In genomic region chr21:37300114-37300746, GRCh38 we compare ENCODE assay signal across 25 cellular contexts.
"Had no signal": no experiment of that assay in that cellular context is flagged by ENCODE, and none has a peak within 500 bp of the region (broad histone marks: within the 10 kb centered on the region; RNA-seq: fewer than 3 reads in every experiment).

No MANE protein-coding gene starts in this region.

- H3K27ac ChIP-seq: ascending aorta, breast epithelium, cardiac muscle cell, colonic mucosa, epithelial cell of prostate had no signal

- H3K9me3 ChIP-seq: ascending aorta, breast epithelium, colonic mucosa had no signal

- H3K4me3 ChIP-seq: ascending aorta, breast epithelium, cardiac muscle cell, colonic mucosa had no signal

- H3K4me1 ChIP-seq: ascending aorta, breast epithelium, colonic mucosa had no signal

- H3K36me3 ChIP-seq: ascending aorta, breast epithelium, cardiac muscle cell, colonic mucosa had no signal

- ATAC-seq: activated CD4-positive, alpha-beta T cell treated with anti-CD3 and anti-CD28 coated beads for 36 hours; activated CD8-positive, alpha-beta memory T cell treated with anti-CD3 and anti-CD28 coated beads, Interleukin-2, amount 10 ng/mL, durations not matched to agents 7 days and 5 days; activated CD8-positive, alpha-beta T cell treated with anti-CD3 and anti-CD28 coated beads, Interleukin-2, amount 10 ng/mL, durations not matched to agents 7 days and 5 days; activated naive CD4-positive, alpha-beta T cell treated with anti-CD3 and anti-CD28 coated beads, Interleukin-2, amount 50 U/mL, for 72 hours; activated T-cell treated with anti-CD3 and anti-CD28 coated beads, Interleukin-2, amount 50 U/mL, for 72 hours had no signal

- H3K27me3 ChIP-seq: ascending aorta, breast epithelium, cardiac muscle cell, colonic mucosa had no signal

- DNase-seq: activated CD4-positive, alpha-beta memory T cell treated with anti-CD3 and anti-CD28 coated beads for 36 hours; activated CD4-positive, alpha-beta T cell treated with anti-CD3 and anti-CD28 coated beads for 36 hours; activated CD4-positive, alpha-beta T cell treated with anti-CD3 and anti-CD28 coated beads, Interleukin-2, amount 10 ng/mL, durations not matched to agents 24 days and 14 days; activated CD4-positive, CD25-positive, alpha-beta regulatory T cell; activated CD4-positive, CD25-positive, alpha-beta regulatory T cell treated with anti-CD3 and anti-CD28 coated beads, Interleukin-2, amount 50 U/mL, for 72 hours; activated CD8-positive, alpha-beta memory T cell treated with anti-CD3 and anti-CD28 coated beads, Interleukin-2, amount 10 ng/mL, durations not matched to agents 7 days and 5 days; activated CD8-positive, alpha-beta memory T cell treated with anti-CD3 and anti-CD28 coated beads, Interleukin-2, amount 50 U/mL, for 4 hours; activated CD8-positive, alpha-beta T cell treated with anti-CD3 and anti-CD28 coated beads, Interleukin-2, amount 10 ng/mL, durations not matched to agents 7 days and 5 days; activated gamma-delta T cell; activated naive CD4-positive, alpha-beta T cell; activated naive CD4-positive, alpha-beta T cell treated with anti-CD3 and anti-CD28 coated beads, Interleukin-2, amount 10 ng/mL, durations not matched to agents 7 days and 5 days; activated naive CD8-positive, alpha-beta T cell treated with anti-CD3 and anti-CD28 coated beads, Interleukin-2, amount 10 ng/mL, durations not matched to agents 7 days and 5 days; activated T-cell treated with anti-CD3 and anti-CD28 coated beads, Interleukin-2, amount 50 U/mL, for 1 hour; activated T-cell treated with anti-CD3 and anti-CD28 coated beads, Interleukin-2, amount 50 U/mL, for 72 hours; central memory CD4-positive, alpha-beta T cell; cerebellar nuclear complex; colonic mucosa; effector CD8-positive, alpha-beta T cell; foreskin fibroblast; T-helper 2 cell had no signal
